10 cellular contexts compared by ENCODE assay signal in genomic region chr5:133824661-133825254, GRCh38.
A peak's percentile ranks its signal among the peaks of the same experiment; 100 is the strongest.
DNase-seq lines count a peak whose midpoint lies in the region; ATAC-seq, FAIRE-seq and TF ChIP-seq lines count a peak whose summit lies in the region.
"Had no signal": no experiment of that assay in that cellular context is flagged by ENCODE, and none has a peak within 500 bp of the region (broad histone marks: within the 10 kb centered on the region; RNA-seq: fewer than 3 reads in every experiment).

No MANE protein-coding gene starts in this region.

- H3K4me3 ChIP-seq in bronchial epithelial cell (ENCODE audit: low read depth, low read length) = no peak overlapping the region
- H3K4me3 ChIP-seq: skin epidermis had no signal

- H3K9me3 Mint-ChIP-seq in endothelial cell (ENCODE audit: unreplicated experiment) = no peaks in the 10 kb centered on the region

- FAIRE-seq in GM12892 (lab: Jason Lieb, UNC) (peak; percentile 86), bronchial epithelial cell (lab: Jason Lieb, UNC) (peak; percentile 73)

- peak; percentile 78 for ATAC-seq in GM19372 (IDR thresholded peaks at IDR 0.05; ENCODE audit: low read depth, unreplicated experiment)
- ATAC-seq in HG03103 (IDR thresholded peaks at IDR 0.05; ENCODE audit: low read depth, unreplicated experiment) = peak; percentile 63

- H3K27me3 Mint-ChIP-seq in endothelial cell (ENCODE audit: unreplicated experiment) = peaks cover 6% of the 10 kb centered on the region

- TF ChIP-seq CTCF in bronchial epithelial cell (IDR thresholded peaks at IDR 0.05; ENCODE audit: insufficient read depth, low read length, severe bottlenecking) (no peak), endothelial cell (IDR thresholded peaks at IDR 0.05; ENCODE audit: unreplicated experiment) (no peak)

- peaks cover 6% of the 10 kb centered on the region for H3K27me3 ChIP-seq in bronchial epithelial cell (ENCODE audit: control insufficient read depth, insufficient read depth, low read length)

- H3K4me1 Mint-ChIP-seq in endothelial cell (ENCODE audit: unreplicated experiment) = no peaks in the 10 kb centered on the region

- DNase-seq in GM12892 (ENCODE audit: insufficient read length) = peak; percentile 53
- no peak for DNase-seq in bronchial epithelial cell (ENCODE audit: low read depth)
- no peak for DNase-seq in SIG-M5 treated with dmso at 0.1 percent for 504 hours (lab: John Stamatoyannopoulos, UW; ENCODE audit: unreplicated experiment)
- no peak for DNase-seq in GM03348 (ENCODE audit: low spot score)
- no peak for DNase-seq in NCI-H1694 (lab: John Stamatoyannopoulos, UW)
- DNase-seq in endothelial cell (ENCODE audit: low spot score) = no peak
- DNase-seq: hippocampal formation had no signal

- H3K36me3 Mint-ChIP-seq in endothelial cell (ENCODE audit: low read depth, unreplicated experiment) = peaks cover 4% of the 10 kb centered on the region

- no peak overlapping the region for H3K4me3 Mint-ChIP-seq in endothelial cell (ENCODE audit: unreplicated experiment)

- H3K27ac Mint-ChIP-seq in endothelial cell (ENCODE audit: unreplicated experiment) = no peak overlapping the region

- no peak for TF ChIP-seq POLR2A in GM12892 (IDR thresholded peaks at IDR 0.05; ENCODE audit: low read depth, low read length)

- no peaks in the 10 kb centered on the region for H3K36me3 ChIP-seq in bronchial epithelial cell (ENCODE audit: control insufficient read depth, insufficient read depth, low read length)
